ENCODE assay signal across 9 cellular contexts in the genomic region with DNA sequence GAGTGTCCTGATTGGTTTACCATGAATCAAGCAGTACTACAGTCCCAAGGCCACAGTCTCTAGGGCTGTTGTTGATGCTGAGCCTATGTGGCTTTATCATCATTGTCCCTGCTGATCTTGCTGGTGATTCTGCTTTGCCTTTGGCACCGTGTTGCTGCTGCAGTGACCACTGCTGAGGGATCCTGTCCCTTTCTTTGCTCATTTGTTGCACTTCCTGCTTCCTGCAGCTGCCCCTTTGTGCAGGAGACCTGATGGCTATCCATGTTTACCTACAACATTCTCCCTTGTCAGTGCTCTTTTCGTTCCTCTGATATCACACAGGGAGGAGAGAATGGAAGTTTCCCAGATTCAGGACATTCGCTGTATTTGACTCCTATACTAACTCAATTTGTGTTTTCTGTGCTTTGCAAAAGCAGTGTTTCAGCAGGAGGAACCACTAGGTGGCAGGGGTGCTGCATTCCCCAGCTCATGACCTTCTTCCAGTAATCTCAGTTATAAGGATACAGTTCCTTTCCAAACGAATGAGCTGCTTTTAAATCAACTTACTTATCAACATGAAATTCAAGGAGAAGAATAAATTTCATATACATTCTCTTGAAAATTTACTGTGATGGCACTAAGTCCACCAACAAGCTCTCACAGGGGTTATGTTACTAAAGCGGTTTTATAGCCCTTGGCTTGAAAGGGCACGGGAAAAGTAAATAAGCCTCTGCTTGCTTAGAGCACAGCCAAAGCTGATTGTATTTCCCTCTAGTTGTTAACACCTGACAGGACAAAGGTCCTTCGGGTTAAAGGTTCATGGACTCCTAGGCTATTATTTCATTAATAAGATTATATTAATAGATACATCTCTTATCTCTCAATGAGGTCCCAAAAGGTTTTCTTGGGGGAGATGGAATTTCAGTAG. TPM values are rescaled to one million over a fixed set of nuclear protein-coding genes. Genes with fewer than 3 reads are reported as not detected.
DNase-seq lines count a peak whose midpoint lies in the region; ATAC-seq, FAIRE-seq and TF ChIP-seq lines count a peak whose summit lies in the region.
"Had no signal": no experiment of that assay in that cellular context is flagged by ENCODE, and none has a peak within 500 bp of the region (broad histone marks: within the 10 kb centered on the region; RNA-seq: fewer than 3 reads in every experiment).

No MANE protein-coding gene starts in this region.

- CTCF ChIA-PET in activated CD8-positive, alpha-beta T cell treated with anti-CD3 and anti-CD28 coated beads, Interleukin-2, amount 10 ng/mL, durations not matched to agents 7 days and 5 days (lab: Charles Lee), result interaction anchor here (0.6 to 3.9 kb wide), 48 partner anchors 9 to 578 kb away, joined by 3 to 45 read pairs (median 4); a partner anchor contains a TSS

- POLR2A ChIA-PET in activated CD8-positive, alpha-beta T cell treated with anti-CD3 and anti-CD28 coated beads, Interleukin-2, amount 10 ng/mL, durations not matched to agents 7 days and 5 days (lab: Charles Lee), result interaction anchor here (0.5 to 2.6 kb wide), 5 partner anchors 10 to 46 kb away, joined by 3 to 20 read pairs (median 4); a partner anchor contains a TSS

- peak; percentile 67 for FAIRE-seq in endometrium (lab: Jason Lieb, UNC)

- peaks cover 4% of the 10 kb centered on the region for H3K27me3 Mint-ChIP-seq in HFFc6 (ENCODE audit: insufficient read depth)
- H3K27me3 Mint-ChIP-seq in activated CD8-positive, alpha-beta T cell treated with anti-CD3 and anti-CD28 coated beads, Interleukin-2, amount 10 ng/mL, durations not matched to agents 7 days and 5 days (ENCODE audit: low read depth), result no peaks in the 10 kb centered on the region
- no peaks in the 10 kb centered on the region for H3K27me3 Mint-ChIP-seq in mesothelial cell of epicardium (ENCODE audit: low read depth)

- H3K9me3 Mint-ChIP-seq in HFFc6 (no peaks in the 10 kb centered on the region), mesothelial cell of epicardium (no peaks in the 10 kb centered on the region)
- no peaks in the 10 kb centered on the region for H3K9me3 Mint-ChIP-seq in activated CD8-positive, alpha-beta T cell treated with anti-CD3 and anti-CD28 coated beads, Interleukin-2, amount 10 ng/mL, durations not matched to agents 7 days and 5 days (ENCODE audit: insufficient read depth)
- H3K9me3 Mint-ChIP-seq: dendritic cell treated with granulocyte-macrophage colony-stimulating factor and Interleukin-4, amounts not matched to agents 40 ng/mL and 50 ng/mL, for 4 days had no signal

- 0 out of 2 replicates have a peak overlapping the region, but pooled peaks have one; percentile 11 for H3K4me3 Mint-ChIP-seq in HFFc6
- H3K4me3 Mint-ChIP-seq in activated CD8-positive, alpha-beta T cell treated with anti-CD3 and anti-CD28 coated beads, Interleukin-2, amount 10 ng/mL, durations not matched to agents 7 days and 5 days, result no peak overlapping the region
- H3K4me3 Mint-ChIP-seq in mesothelial cell of epicardium, result peak overlapping the region; percentile 0

- peaks cover 52% of the 10 kb centered on the region for H3K4me1 Mint-ChIP-seq in HFFc6 (ENCODE audit: low read depth)
- H3K4me1 Mint-ChIP-seq in activated CD8-positive, alpha-beta T cell treated with anti-CD3 and anti-CD28 coated beads, Interleukin-2, amount 10 ng/mL, durations not matched to agents 7 days and 5 days (ENCODE audit: low read depth), result peaks cover 22% of the 10 kb centered on the region
- H3K4me1 Mint-ChIP-seq in mesothelial cell of epicardium, result peaks cover 45% of the 10 kb centered on the region

- DNase-seq in DMS53 (lab: John Stamatoyannopoulos, UW) (peak; percentile 74), HFFc6 (peak; percentile 63), NCI-H69 (lab: John Stamatoyannopoulos, UW) (peak; percentile 55), mesothelial cell of epicardium (ENCODE audit: low spot score in 2 of 2, unreplicated experiment in 2 of 2) (peak in 1 of 2 experiments; percentile 66)
- DNase-seq in activated CD8-positive, alpha-beta T cell treated with anti-CD3 and anti-CD28 coated beads, Interleukin-2, amount 10 ng/mL, durations not matched to agents 7 days and 5 days, result peak; percentile 73
- DNase-seq in stimulated activated CD8-positive, alpha-beta memory T cell treated with anti-CD3 and anti-CD28 coated beads, Interleukin-4, amount 100 ng/mL, for 48 hours, result peak; percentile 65

- H3K36me3 Mint-ChIP-seq in HFFc6 (ENCODE audit: low read depth) (no peaks in the 10 kb centered on the region), mesothelial cell of epicardium (peaks cover under 1% of the 10 kb centered on the region)
- no peaks in the 10 kb centered on the region for H3K36me3 Mint-ChIP-seq in activated CD8-positive, alpha-beta T cell treated with anti-CD3 and anti-CD28 coated beads, Interleukin-2, amount 10 ng/mL, durations not matched to agents 7 days and 5 days (ENCODE audit: low read depth)

- TF ChIP-seq CTCF in HFFc6 (IDR thresholded peaks at IDR 0.05) (peak; percentile 92), mesothelial cell of epicardium (IDR thresholded peaks at IDR 0.05; ENCODE audit: unreplicated experiment) (peak; percentile 74)

- H3K27ac Mint-ChIP-seq in HFFc6 (no peak overlapping the region), mesothelial cell of epicardium (peak overlapping the region; percentile 99)
- H3K27ac Mint-ChIP-seq in activated CD8-positive, alpha-beta T cell treated with anti-CD3 and anti-CD28 coated beads, Interleukin-2, amount 10 ng/mL, durations not matched to agents 7 days and 5 days, result peak overlapping the region; percentile 43

- ATAC-seq in activated CD8-positive, alpha-beta T cell treated with anti-CD3 and anti-CD28 coated beads, Interleukin-2, amount 10 ng/mL, durations not matched to agents 7 days and 5 days, result peak; percentile 81
- ATAC-seq in HG03521 (IDR thresholded peaks at IDR 0.05; ENCODE audit: unreplicated experiment), result no peak

RNA-seq across cellular contexts. Expression of a gene that starts 9.7 kb away (rescaled TPM):
- total RNA-seq in HFFc6 (2021; fragmentation: NEBNext Ultra II Directional; extraction: Animal tissue kit (Norgen Biotek cat#: 25700)), result 10 to 100 TPM; 46.3 to 59.2 (median 51.9) TPM
- total RNA-seq in activated CD8-positive, alpha-beta T cell treated with anti-CD3 and anti-CD28 coated beads, Interleukin-2, amount 10 ng/mL, durations not matched to agents 7 days and 5 days, result 10 to 100 TPM; 45.8 to 55.1 TPM
- 62.1 to 72.7 TPM (median 63.2 TPM) in 3 replicates for total RNA-seq in mesothelial cell of epicardium

RNA-seq across cellular contexts. Expression of a gene that starts 44.2 kb away (rescaled TPM):
- total RNA-seq in HFFc6 (2021; fragmentation: NEBNext Ultra II Directional; extraction: Animal tissue kit (Norgen Biotek cat#: 25700)), result 10 to 100 TPM; 62.0 to 74.6 (median 67.4) TPM
- total RNA-seq in activated CD8-positive, alpha-beta T cell treated with anti-CD3 and anti-CD28 coated beads, Interleukin-2, amount 10 ng/mL, durations not matched to agents 7 days and 5 days, result 100 to 1,000 TPM; 122 to 126 TPM
- 247 to 256 TPM (median 254 TPM) in 3 replicates for total RNA-seq in mesothelial cell of epicardium
